Comparison of ENCODE assay signal across 8 cellular contexts in the genomic region with DNA sequence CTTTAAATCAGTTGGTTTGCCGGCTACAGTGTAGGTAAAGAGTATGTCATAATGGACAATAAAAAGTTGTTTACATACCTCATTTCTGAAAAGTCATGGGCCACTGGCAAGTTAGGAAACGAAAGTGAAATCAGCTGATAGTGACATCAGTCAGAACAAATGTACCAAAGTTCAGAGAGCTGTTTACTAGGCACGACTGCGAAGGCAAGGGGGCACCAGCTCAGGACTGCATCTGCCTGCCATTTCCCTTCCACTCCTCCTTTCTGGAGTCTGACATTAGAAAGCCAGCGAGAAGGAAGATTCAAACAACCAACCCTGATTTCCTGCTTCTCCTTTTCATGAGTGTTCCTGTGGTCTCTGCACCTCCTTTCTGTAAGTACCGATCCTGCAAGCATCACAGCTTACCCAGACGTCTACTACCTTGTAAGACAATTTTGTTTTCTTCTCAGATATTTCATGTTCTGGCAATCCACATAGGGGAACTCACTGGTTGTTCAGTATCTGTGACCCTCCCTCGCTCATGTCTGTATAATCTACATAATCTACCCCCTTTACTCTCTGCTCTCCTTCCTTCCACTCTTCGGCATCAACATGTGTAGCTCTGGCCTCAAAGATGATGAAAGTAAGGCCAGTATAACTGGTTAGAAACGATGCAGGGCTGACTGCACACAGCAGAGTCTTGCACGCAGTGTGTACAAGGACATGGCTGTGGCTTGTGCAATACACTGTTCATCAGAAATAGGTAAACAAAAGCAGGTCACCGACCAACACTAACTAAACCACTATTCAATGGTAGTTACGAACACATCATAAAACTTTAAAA. TPM values are rescaled to one million over a fixed set of nuclear protein-coding genes. Genes with fewer than 3 reads are reported as not detected.
A peak's percentile ranks its signal among the peaks of the same experiment; 100 is the strongest.
DNase-seq lines count a peak whose midpoint lies in the region; ATAC-seq and TF ChIP-seq lines count a peak whose summit lies in the region.

Gene TMEM140, plus strand, starts transcription at position 174 of the 823 bp plus-strand sequence. CDS start 16,370 bp downstream, outside the sequence.

- peak within 1 kb of the TSS; percentile 80 to 98 (median 98) for H3K27ac Mint-ChIP-seq in IgD-negative memory B cell
- H3K27ac Mint-ChIP-seq in natural killer cell treated with Interleukin-12 subunit alpha and Interleukin-12 subunit beta and Interleukin-15 and Interleukin-18, amount 100 ng/mL, for 72 hours, result peak within 1 kb of the TSS; percentile 95 to 99

- H3K4me3 Mint-ChIP-seq in IgD-negative memory B cell, result peak within 1 kb of the TSS; percentile 83 to 97 (median 94)
- H3K4me3 Mint-ChIP-seq in natural killer cell treated with Interleukin-12 subunit alpha and Interleukin-12 subunit beta and Interleukin-15 and Interleukin-18, amount 100 ng/mL, for 72 hours, result peak within 1 kb of the TSS; percentile 93

- peak; percentile 73 for ATAC-seq in GM21447 (IDR thresholded peaks at IDR 0.05; ENCODE audit: unreplicated experiment)
- peak; percentile 90 to 91 for ATAC-seq in natural killer cell treated with Interleukin-12 subunit alpha and Interleukin-12 subunit beta and Interleukin-15 and Interleukin-18, amount 100 ng/mL, for 72 hours

- H3K27me3 Mint-ChIP-seq in IgD-negative memory B cell, result no peaks in the 10 kb centered on the region
- H3K27me3 Mint-ChIP-seq in natural killer cell treated with Interleukin-12 subunit alpha and Interleukin-12 subunit beta and Interleukin-15 and Interleukin-18, amount 100 ng/mL, for 72 hours, result no peaks in the 10 kb centered on the region

- TF ChIP-seq CTCF in epithelial cell of proximal tubule (conservative IDR thresholded peaks at IDR 0.05; ENCODE audit: low read depth, low read length), result no peak

- DNase-seq in Daoy (ENCODE audit: low read depth) (peak; percentile 75), epithelial cell of proximal tubule (ENCODE audit: low read depth) (peak; percentile 79), retina (no peak), G401 (ENCODE audit: low spot score) (no peak)
- DNase-seq in activated CD4-positive, alpha-beta T cell treated with anti-CD3 and anti-CD28 coated beads, Interleukin-2, amount 50 U/mL, for 4 hours, result peak; percentile 47 to 50
- no peak for DNase-seq in natural killer cell treated with Interleukin-12 subunit alpha and Interleukin-12 subunit beta and Interleukin-15 and Interleukin-18, amount 100 ng/mL, for 72 hours (ENCODE audit: low spot score)

- peak within 1 kb of the TSS; percentile 67 for H3K4me3 ChIP-seq in epithelial cell of proximal tubule (ENCODE audit: low read depth, low read length)

- in situ Hi-C loops in G401 (cut with HindIII; ENCODE audit: low sequenced_read_pairs), result no loop called here

- H3K36me3 Mint-ChIP-seq in IgD-negative memory B cell, result peaks cover 12% of the 10 kb centered on the region
- peaks cover 13% of the 10 kb centered on the region for H3K36me3 Mint-ChIP-seq in natural killer cell treated with Interleukin-12 subunit alpha and Interleukin-12 subunit beta and Interleukin-15 and Interleukin-18, amount 100 ng/mL, for 72 hours

- peaks cover 26 to 59% (median 37%) of the 10 kb centered on the region in 3 donors for H3K4me1 Mint-ChIP-seq in IgD-negative memory B cell
- peaks cover 52 to 59% of the 10 kb centered on the region in 2 donors for H3K4me1 Mint-ChIP-seq in natural killer cell treated with Interleukin-12 subunit alpha and Interleukin-12 subunit beta and Interleukin-15 and Interleukin-18, amount 100 ng/mL, for 72 hours (ENCODE audit: low read depth in 2 of 2)

- peaks cover 0 to 4% (median 2%) of the 10 kb centered on the region in 3 donors for H3K9me3 Mint-ChIP-seq in IgD-negative memory B cell
- peaks cover 4% of the 10 kb centered on the region for H3K9me3 Mint-ChIP-seq in natural killer cell treated with Interleukin-12 subunit alpha and Interleukin-12 subunit beta and Interleukin-15 and Interleukin-18, amount 100 ng/mL, for 72 hours

RNA-seq across cellular contexts. Expression of gene TMEM140, which starts in this region (rescaled TPM):
- total RNA-seq in Daoy (2014; rRNA removed; shearing (Covaris generic)), result 0.48 and 1.2 TPM in 2 replicates
- polyA plus RNA-seq in IgD-negative memory B cell, result 34.7 TPM
- 0.36 and 0.46 TPM in 2 replicates for total RNA-seq in epithelial cell of proximal tubule
- 10 to 100 TPM; 10.2 to 17.4 TPM for total RNA-seq in natural killer cell treated with Interleukin-12 subunit alpha and Interleukin-12 subunit beta and Interleukin-15 and Interleukin-18, amount 100 ng/mL, for 72 hours
- not detected in 2 replicates for total RNA-seq in G401 (2014; rRNA removed; shearing (Covaris generic))

Comparison
In these comparisons a context has a peak if more than half of its experiments do, and no peak if none do; other contexts are left out.
1. Peak in DNase-seq and H3K4me3 ChIP-seq in epithelial cell of proximal tubule; RNA of the gene not detected or under 1 TPM.
2. DNase-seq: peak in Daoy (single experiment) and activated CD4-positive, alpha-beta T cell treated with anti-CD3 and anti-CD28 coated beads, Interleukin-2, amount 50 U/mL, for 4 hours (2 of 2); none in natural killer cell treated with Interleukin-12 subunit alpha and Interleukin-12 subunit beta and Interleukin-15 and Interleukin-18, amount 100 ng/mL, for 72 hours (single experiment), retina (single experiment) and G401 (single experiment).